In the genomic region with DNA sequence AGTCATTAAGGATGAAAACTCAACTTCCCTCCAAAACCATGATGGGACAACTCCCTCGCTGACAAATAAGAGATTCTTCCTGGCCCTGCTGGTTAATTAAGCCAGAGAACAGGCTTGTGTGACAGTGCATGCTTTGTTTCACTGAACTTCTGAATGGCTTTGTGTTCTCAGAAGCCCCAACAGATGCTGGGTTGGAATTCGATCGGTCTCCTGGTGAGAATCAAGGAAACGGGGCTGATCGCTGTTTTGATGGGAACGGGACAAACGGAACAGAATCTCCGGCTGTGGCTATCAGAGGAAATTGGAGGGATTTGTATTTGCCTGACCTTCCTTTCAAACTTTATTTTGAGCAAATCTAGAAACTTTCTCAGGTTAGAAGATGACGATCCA, we compare ENCODE assay signal across 11 cellular contexts. TPM values are rescaled to one million over a fixed set of nuclear protein-coding genes. Genes with fewer than 3 reads are reported as not detected.
DNase-seq lines count a peak whose midpoint lies in the region; TF ChIP-seq lines count a peak whose summit lies in the region.
"Had no signal": no experiment of that assay in that cellular context is flagged by ENCODE, and none has a peak within 500 bp of the region (broad histone marks: within the 10 kb centered on the region; RNA-seq: fewer than 3 reads in every experiment).

No MANE protein-coding gene starts in this region.

- H2AK5ac ChIP-seq in mesendoderm (ENCODE audit: low read length): no peak overlapping the region

- H3K4ac ChIP-seq in mesendoderm (ENCODE audit: low read depth, low read length): peak overlapping the region; percentile 89

- no peak overlapping the region for H2BK5ac ChIP-seq in mesendoderm (ENCODE audit: low read length)

- no peak overlapping the region for H2BK15ac ChIP-seq in mesendoderm (replicated peaks; ENCODE audit: low read depth)

- H3K27me3 ChIP-seq in mesendoderm (ENCODE audit: insufficient read depth, low read length, poor library complexity): no peaks in the 10 kb centered on the region
- H3K27me3 ChIP-seq in thyroid gland: no peaks in the 10 kb centered on the region
- no peaks in the 10 kb centered on the region for H3K27me3 ChIP-seq in prostate gland (replicated peaks; ENCODE audit: insufficient read depth)

- no CpG with 5 or more reads among the region's 9 CpGs for WGBS in mesendoderm (ENCODE audit: extremely low coverage, insufficient coverage, low lambda C conversion rate)
- WGBS in thyroid gland, 2 donors: 73 to 84% methylated on average over 9 of the region's 9 CpGs
- whole genome bisulfite sequencing in prostate gland: 48% methylated on average over 9 of the region's 9 CpGs

- no peaks in the 10 kb centered on the region for H3K9me3 ChIP-seq in thyroid gland
- H3K9me3 ChIP-seq in prostate gland: no peaks in the 10 kb centered on the region

- no peaks in the 10 kb centered on the region for H3K79me2 ChIP-seq in mesendoderm (ENCODE audit: control insufficient read depth, insufficient read depth, low read length)

- DNase-seq in NCI-H146 (lab: John Stamatoyannopoulos, UW) (peak; percentile 20), NCI-H146 treated with DMSO at 0.1 percent for 48 hours (lab: John Stamatoyannopoulos, UW; ENCODE audit: unreplicated experiment) (no peak), mesendoderm (peak; percentile 56), thyroid gland (no peak), prostate gland (ENCODE audit: low spot score) (no peak), NCI-H82 treated with DMSO at 0.1 percent for 48 hours (lab: John Stamatoyannopoulos, UW; ENCODE audit: unreplicated experiment) (no peak), OCI-M1 (lab: John Stamatoyannopoulos, UW) (no peak)
- DNase-seq: 8988T; RPMI8226; stimulated activated naive CD4-positive, alpha-beta T cell treated with Interleukin-2 at 50 U/mL for 16 hours had no signal

- no peak overlapping the region for H4K5ac ChIP-seq in mesendoderm (ENCODE audit: low read length)

- peak overlapping the region; percentile 11 for H3K9ac ChIP-seq in mesendoderm (ENCODE audit: low read length)

- no peak for TF ChIP-seq POLR2A in thyroid gland (IDR thresholded peaks at IDR 0.05)
- no peak for TF ChIP-seq POLR2A in prostate gland (IDR thresholded peaks at IDR 0.05)

- peak overlapping the region; percentile 45 for H3K56ac ChIP-seq in mesendoderm (ENCODE audit: low read length)

- no peak overlapping the region for H4K8ac ChIP-seq in mesendoderm (ENCODE audit: low read depth, low read length)

- TF ChIP-seq CTCF in thyroid gland (IDR thresholded peaks at IDR 0.05) (no peak), prostate gland (IDR thresholded peaks at IDR 0.05) (no peak)

- peak overlapping the region; percentile 69 for H2BK120ac ChIP-seq in mesendoderm (ENCODE audit: low read depth, low read length)

- no peak overlapping the region for H3K23ac ChIP-seq in mesendoderm (ENCODE audit: low read length)

- H3K18ac ChIP-seq in mesendoderm (ENCODE audit: low read length): peak overlapping the region; percentile 65

- intact Hi-C loops in thyroid gland (cut with DNase I) (no loop called here), prostate gland (cut with DNase I) (no loop called here)

- H3K27ac ChIP-seq in cingulate gyrus (ENCODE audit: low read depth, low read length) (peak overlapping the region; percentile 91), mesendoderm (ENCODE audit: low read depth, low read length) (peak overlapping the region; percentile 64), thyroid gland (peak overlapping the region; percentile 54 to 91 (median 89)), prostate gland (no peak overlapping the region)

- H3K4me3 ChIP-seq in mesendoderm (ENCODE audit: low read length) (no peak overlapping the region), thyroid gland (replicated peaks in 1 of 3) (no peak overlapping the region), prostate gland (no peak overlapping the region)

- H3K4me1 ChIP-seq in mesendoderm (ENCODE audit: control insufficient read depth, low read depth, low read length): peaks cover 35% of the 10 kb centered on the region
- peaks cover 63 to 66% of the 10 kb centered on the region in 2 donors for H3K4me1 ChIP-seq in thyroid gland
- H3K4me1 ChIP-seq in prostate gland (replicated peaks): peaks cover 5% of the 10 kb centered on the region

- no peaks in the 10 kb centered on the region for H3K79me1 ChIP-seq in mesendoderm (ENCODE audit: low read length)

- peaks cover 1% of the 10 kb centered on the region for H3K36me3 ChIP-seq in mesendoderm (ENCODE audit: control insufficient read depth, insufficient read depth, low read length)
- peaks cover 9 to 11% of the 10 kb centered on the region in 2 donors for H3K36me3 ChIP-seq in thyroid gland
- no peaks in the 10 kb centered on the region for H3K36me3 ChIP-seq in prostate gland

- no peak overlapping the region for H3K4me2 ChIP-seq in mesendoderm (ENCODE audit: low read length)

RNA-seq across cellular contexts. Expression of a gene that starts 43.8 kb away (rescaled TPM):
- 429 TPM for polyA plus RNA-seq in mesendoderm (2013, experiment 1 of 2)
- polyA plus RNA-seq in mesendoderm (2013, experiment 2 of 2): 421 TPM
- total RNA-seq in thyroid gland: 100 to 1,000 TPM in 1 of 4 donors, 10 to 100 TPM in 3; 31.4 to 101 (median 42.6) TPM
- total RNA-seq in prostate gland: 100 to 1,000 TPM in 1 of 2 donors, 10 to 100 TPM in 1; 11.4 to 207 TPM

Comparison
In these comparisons a context has a peak if more than half of its experiments do, and no peak if none do; other contexts are left out.
1. DNase-seq: peak in NCI-H146 (single experiment) and mesendoderm (single experiment); none in NCI-H146 treated with DMSO at 0.1 percent for 48 hours (single experiment), thyroid gland (0 of 2), prostate gland (single experiment), NCI-H82 treated with DMSO at 0.1 percent for 48 hours (single experiment) and OCI-M1 (single experiment).
2. H3K27ac ChIP-seq: peak in cingulate gyrus (single experiment), mesendoderm (single experiment) and thyroid gland (3 of 3); none in prostate gland (0 of 2).